16 cellular contexts compared by ENCODE assay signal in the genomic region with DNA sequence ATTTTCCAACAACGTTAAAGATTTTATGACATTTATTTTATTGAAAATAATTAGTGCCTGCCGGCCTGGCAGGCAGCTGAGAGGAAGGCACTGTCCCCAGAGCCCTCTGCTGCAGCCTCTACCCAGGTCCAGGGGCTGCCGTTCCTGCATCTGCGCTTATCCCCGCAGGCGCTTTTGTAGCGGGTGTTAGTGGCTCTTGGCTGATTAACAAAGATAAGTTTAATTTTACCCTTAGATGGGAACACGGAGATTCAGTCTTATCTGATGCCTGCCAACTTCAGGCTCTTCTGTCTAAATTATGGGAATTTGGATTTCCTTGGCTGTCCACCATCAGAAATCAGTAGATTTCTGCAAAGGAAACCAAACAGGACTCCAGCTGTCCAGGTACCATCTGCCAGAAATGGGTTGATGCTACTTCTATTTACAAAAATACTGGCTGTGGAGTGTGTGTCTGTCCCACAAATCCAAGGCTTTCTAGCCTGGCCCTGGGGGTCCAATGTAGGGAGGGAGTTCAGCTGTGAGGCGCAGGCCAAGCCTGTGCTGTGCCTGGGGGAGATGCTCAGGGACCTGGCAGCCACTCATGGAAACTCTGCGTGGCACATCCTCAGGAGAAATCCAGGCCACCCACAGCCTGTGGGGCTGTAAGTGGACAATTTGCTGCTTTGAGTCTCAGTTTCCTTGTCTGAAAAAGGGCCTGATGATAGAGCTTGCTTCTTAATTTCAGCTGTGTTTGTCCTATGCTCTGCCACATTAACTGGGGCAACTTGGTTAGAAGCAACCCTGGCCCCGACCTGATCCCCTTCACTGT.
"Had no signal": no experiment of that assay in that cellular context is flagged by ENCODE, and none has a peak within 500 bp of the region (broad histone marks: within the 10 kb centered on the region; RNA-seq: fewer than 3 reads in every experiment).

No MANE protein-coding gene starts in this region.

- H3K4me3 ChIP-seq: dorsolateral prefrontal cortex, hepatocyte, left lung, skin epidermis, upper lobe of right lung had no signal

- H3K9me3 ChIP-seq: left lung, upper lobe of right lung had no signal

- H3K4me3 Mint-ChIP-seq: activated naive CD4-positive, alpha-beta T cell treated with anti-CD3 and anti-CD28 coated beads for 36 hours; activated naive CD8-positive, alpha-beta T cell treated with anti-CD3 and anti-CD28 coated beads, Interleukin-2, amount 50 U/mL, for 24 hours; activated T-helper 17 cell treated with anti-CD3 and anti-CD28 coated beads, Interleukin-2, amount 50 U/mL, for 72 hours; naive thymus-derived CD4-positive, alpha-beta T cell; T-helper 2 cell treated with Interferon-gamma antibody and Interleukin-4, amounts not matched to agents 5 μg/mL and 100 μg/mL, for 36 hours had no signal

- H3K27ac Mint-ChIP-seq: activated naive CD4-positive, alpha-beta T cell treated with anti-CD3 and anti-CD28 coated beads for 36 hours; activated naive CD8-positive, alpha-beta T cell treated with anti-CD3 and anti-CD28 coated beads, Interleukin-2, amount 50 U/mL, for 24 hours; activated T-helper 17 cell treated with anti-CD3 and anti-CD28 coated beads, Interleukin-2, amount 50 U/mL, for 72 hours; naive thymus-derived CD4-positive, alpha-beta T cell; T-helper 2 cell treated with Interferon-gamma antibody and Interleukin-4, amounts not matched to agents 5 μg/mL and 100 μg/mL, for 36 hours had no signal

- H3K4me1 ChIP-seq: parathyroid adenoma had no signal

- H3K27ac ChIP-seq: hepatocyte, left lung, parathyroid adenoma, upper lobe of right lung had no signal

- H3K36me3 ChIP-seq: left lung, upper lobe of right lung had no signal

- H3K9me3 Mint-ChIP-seq: T-helper 2 cell treated with Interferon-gamma antibody and Interleukin-4, amounts not matched to agents 5 μg/mL and 100 μg/mL, for 36 hours had no signal

- ATAC-seq: activated naive CD8-positive, alpha-beta T cell treated with anti-CD3 and anti-CD28 coated beads, Interleukin-2, amount 50 U/mL, for 24 hours; activated T-helper 17 cell treated with anti-CD3 and anti-CD28 coated beads, Interleukin-2, amount 50 U/mL, for 72 hours; left lung; naive thymus-derived CD4-positive, alpha-beta T cell; upper lobe of right lung had no signal

- H3K27me3 Mint-ChIP-seq: activated naive CD8-positive, alpha-beta T cell treated with anti-CD3 and anti-CD28 coated beads, Interleukin-2, amount 50 U/mL, for 24 hours; activated T-helper 17 cell treated with anti-CD3 and anti-CD28 coated beads, Interleukin-2, amount 50 U/mL, for 72 hours had no signal

- DNase-seq: activated naive CD4-positive, alpha-beta T cell treated with anti-CD3 and anti-CD28 coated beads for 36 hours; activated naive CD8-positive, alpha-beta T cell treated with anti-CD3 and anti-CD28 coated beads, Interleukin-2, amount 50 U/mL, for 24 hours; dorsolateral prefrontal cortex; left lung; mammary epithelial cell; naive thymus-derived CD4-positive, alpha-beta T cell; stimulated activated CD4-positive, alpha-beta T cell treated with anti-CD3 and anti-CD28 coated beads, Interleukin-4, amount 100 ng/mL, for 4 hours; stimulated activated CD8-positive, alpha-beta memory T cell treated with anti-CD3 and anti-CD28 coated beads, Interleukin-4, amount 100 ng/mL, for 48 hours; stimulated activated naive CD4-positive, alpha-beta T cell treated with Interleukin-2 at 50 U/mL for 16 hours; substantia nigra; upper lobe of right lung had no signal

- H3K4me1 Mint-ChIP-seq: activated T-helper 17 cell treated with anti-CD3 and anti-CD28 coated beads, Interleukin-2, amount 50 U/mL, for 72 hours had no signal

- H3K27me3 ChIP-seq: hepatocyte, left lung, upper lobe of right lung had no signal

- H3K9ac ChIP-seq: parathyroid adenoma had no signal
